8 cellular contexts compared by ENCODE assay signal in genomic region chr17:50269477-50270429, GRCh38. TPM values are rescaled to one million over a fixed set of nuclear protein-coding genes. Genes with fewer than 3 reads are reported as not detected.
A peak's percentile ranks its signal among the peaks of the same experiment; 100 is the strongest.
DNase-seq lines count a peak whose midpoint lies in the region; ATAC-seq, FAIRE-seq and TF ChIP-seq lines count a peak whose summit lies in the region.

No MANE protein-coding gene starts in this region.

- H3K4me3 Mint-ChIP-seq in WTC11, result no peak overlapping the region
- H3K4me3 Mint-ChIP-seq in chondrocyte (ENCODE audit: unreplicated experiment), result peak overlapping the region; percentile 53

- CTCF ChIA-PET in WTC11 (lab: Charles Lee) (interaction anchor here (0.6 to 11.9 kb wide), 11 partner anchors 10 to 176 kb away, joined by 3 to 514 read pairs (median 4); partner anchors contain the start of genes COL1A1 and SGCA), HepG2 (lab: Yijun Ruan, JAX; ENCODE audit: low intra/inter-chr PET ratio, low total read pairs) (interaction anchor here (1.2 to 10.8 kb wide), 3 partner anchors 27 to 101 kb away, joined by 7 to 301 read pairs (median 11); partner anchors contain the start of gene COL1A1)

- in situ Hi-C loops in HepG2 (cut with HindIII; ENCODE audit: extremely low pct_ligation_motif_present, low pct_unique_long_range_greater_than_20kb), result loop anchor here (5.0 kb wide), 1 partner anchor 62 kb away; no protein-coding TSS in a partner anchor

- H3K79me2 ChIP-seq in HepG2 (ENCODE audit: insufficient read depth, low read length), result no peaks in the 10 kb centered on the region

- H3K9me3 ChIP-seq in HepG2 (ENCODE audit: low read length), result no peaks in the 10 kb centered on the region

- no TSS peak for BruUV-seq in HepG2 (replicated peaks; lab: Mats Ljungman, UMichigan)

- TF ChIP-seq POLR2A in HepG2 (IDR thresholded peaks at IDR 0.05; ENCODE audit: insufficient read depth in 1 of 2, low read depth in 2 of 2, low read length in 2 of 2), result no peak

- intact Hi-C loops in HepG2 (cut with micrococcal nuclease; ENCODE audit: unreplicated experiment), result no loop called here

- no peak overlapping the region for H3K9ac ChIP-seq in HepG2 (ENCODE audit: insufficient read depth, low read depth, low read length)

- no peaks in the 10 kb centered on the region for H3K36me3 ChIP-seq in HepG2 (replicated peaks in 1 of 2; ENCODE audit: control insufficient read depth in 1 of 2, insufficient read depth in 2 of 2, low read length in 2 of 2)

- H3K9me3 Mint-ChIP-seq in WTC11, result no peaks in the 10 kb centered on the region
- no peaks in the 10 kb centered on the region for H3K9me3 Mint-ChIP-seq in chondrocyte (ENCODE audit: low read depth)

- POLR2A ChIA-PET in WTC11 (lab: Charles Lee) (no interaction called here), HepG2 (lab: Yijun Ruan, JAX) (no interaction called here)

- FAIRE-seq in HepG2 (lab: Jason Lieb, UNC), result peak; percentile 94

- H3K27me3 Mint-ChIP-seq in WTC11 (ENCODE audit: low read depth) (peaks cover 12% of the 10 kb centered on the region), chondrocyte (ENCODE audit: low read depth) (no peaks in the 10 kb centered on the region)

- peak; percentile 54 for ATAC-seq in WTC11
- ATAC-seq in HepG2, result peak; percentile 77

- H3K4me2 ChIP-seq in HepG2 (ENCODE audit: low read depth, low read length), result no peak overlapping the region

- no peaks in the 10 kb centered on the region for H3K36me3 Mint-ChIP-seq in WTC11
- no peaks in the 10 kb centered on the region for H3K36me3 Mint-ChIP-seq in chondrocyte (ENCODE audit: low read depth)

- DNase-seq in NCI-H1694 (lab: John Stamatoyannopoulos, UW), result peak; percentile 77
- DNase-seq in WTC11 (ENCODE audit: low spot score), result peak; percentile 81
- peak; percentile 92 for DNase-seq in chondrocyte (ENCODE audit: low spot score)
- DNase-seq in HepG2 (ENCODE audit: low spot score), result peak; percentile 61
- DNase-seq in stimulated activated CD4-positive, alpha-beta T cell treated with anti-CD3 and anti-CD28 coated beads, Interleukin-2, amount 100 ng/mL, for 48 hours, result peak; percentile 60 to 65
- no peak for DNase-seq in GDM1 (lab: John Stamatoyannopoulos, UW)

- H3K27ac ChIP-seq in 22Rv1 (no peak overlapping the region), HepG2 (ENCODE audit: extremely low read length, insufficient read depth, low read length) (no peak overlapping the region)

- TF ChIP-seq EP300 in HepG2 (IDR thresholded peaks at IDR 0.05; ENCODE audit: low read depth in 2 of 2, low read length in 2 of 2) (no peak), HepG2 (CRISPR knock-in tag; IDR thresholded peaks at IDR 0.05; ENCODE audit: borderline replicate concordance) (no peak)

- no peak overlapping the region for H2AFZ ChIP-seq in HepG2 (ENCODE audit: low read length)

- H4K20me1 ChIP-seq in HepG2 (ENCODE audit: insufficient read depth, low read length), result no peaks in the 10 kb centered on the region

- H3K4me3 ChIP-seq in GM12875 (ENCODE audit: low read depth, low read length), result no peak overlapping the region
- H3K4me3 ChIP-seq in HepG2 (replicated peaks in 1 of 3; ENCODE audit: insufficient read depth in 1 of 3, low read depth in 2 of 3, low read length in 3 of 3), result no peak overlapping the region

- 32% methylated on average over 15 of the region's 16 CpGs for WGBS in HepG2 (ENCODE audit: low lambda C conversion rate)

- H3K4me1 ChIP-seq in HepG2 (ENCODE audit: insufficient read depth, low read length), result peaks cover 31% of the 10 kb centered on the region

- peaks cover 10 to 73% of the 10 kb centered on the region in 2 experiments; a peak in 4 of 5 replicates for H3K27me3 ChIP-seq in HepG2 (ENCODE audit: control insufficient read depth in 1 of 2, insufficient read depth in 2 of 2, low read length in 2 of 2)

- no peak overlapping the region for H3K27ac Mint-ChIP-seq in WTC11
- peak overlapping the region; percentile 98 for H3K27ac Mint-ChIP-seq in chondrocyte (ENCODE audit: unreplicated experiment)

- TF ChIP-seq RAD21 in HepG2 (CRISPR knock-in tag; IDR thresholded peaks at IDR 0.05), result peak; percentile 77

- H3K4me1 Mint-ChIP-seq in WTC11 (peaks cover 38% of the 10 kb centered on the region), chondrocyte (ENCODE audit: low read depth) (peaks cover 91% of the 10 kb centered on the region)

- TF ChIP-seq CTCF in 22Rv1 (IDR thresholded peaks at IDR 0.05) (peak; percentile 81), GM12875 (IDR thresholded peaks at IDR 0.05; ENCODE audit: borderline replicate concordance, insufficient read depth, low read depth, low read length) (peak; percentile 81), WTC11 (IDR thresholded peaks at IDR 0.05) (peak; percentile 61), chondrocyte (IDR thresholded peaks at IDR 0.05) (peak; percentile 95), HepG2 (CRISPR knock-in tag; IDR thresholded peaks at IDR 0.05) (peak; percentile 76)

TF ChIP-seq in WTC11, 78 proteins besides CTCF, POLR2A, EP300 and RAD21 (continues in another document):
- no peak for TF ChIP-seq CREB1 (CRISPR knock-in tag; IDR thresholded peaks at IDR 0.05)
- TF ChIP-seq ZNF396 (CRISPR knock-in tag; IDR thresholded peaks at IDR 0.05; ENCODE audit: borderline replicate concordance), result no peak

TF ChIP-seq in HepG2, 621 proteins besides CTCF, POLR2A, EP300 and RAD21 (continues in another document):
- TF ChIP-seq REPIN1 (CRISPR knock-in tag; IDR thresholded peaks at IDR 0.05; ENCODE audit: borderline replicate concordance, low read depth), result no peak
- 0 out of 2 replicates have a peak, but pooled peaks have one; percentile 33 for TF ChIP-seq ZNF253 (CRISPR knock-in tag; IDR thresholded peaks at IDR 0.05; ENCODE audit: borderline replicate concordance)
- TF ChIP-seq ZNF3 (CRISPR knock-in tag; IDR thresholded peaks at IDR 0.05), result peak; percentile 57; the same call in 1 of the 2 replicates
- TF ChIP-seq, protein P1, sequence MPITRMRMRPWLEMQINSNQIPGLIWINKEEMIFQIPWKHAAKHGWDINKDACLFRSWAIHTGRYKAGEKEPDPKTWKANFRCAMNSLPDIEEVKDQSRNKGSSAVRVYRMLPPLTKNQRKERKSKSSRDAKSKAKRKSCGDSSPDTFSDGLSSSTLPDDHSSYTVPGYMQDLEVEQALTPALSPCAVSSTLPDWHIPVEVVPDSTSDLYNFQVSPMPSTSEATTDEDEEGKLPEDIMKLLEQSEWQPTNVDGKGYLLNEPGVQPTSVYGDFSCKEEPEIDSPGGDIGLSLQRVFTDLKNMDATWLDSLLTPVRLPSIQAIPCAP (CRISPR knock-in tag; IDR thresholded peaks at IDR 0.05; ENCODE audit: low read depth), result no peak
- no peak for TF ChIP-seq ZNF431 (CRISPR knock-in tag; IDR thresholded peaks at IDR 0.05; ENCODE audit: borderline replicate concordance, low read depth)
- peak; percentile 33; the same call in 1 of the 2 replicates for TF ChIP-seq FOSL2 (CRISPR knock-in tag; IDR thresholded peaks at IDR 0.05)
- no peak for TF ChIP-seq ZNF598 (CRISPR knock-in tag; IDR thresholded peaks at IDR 0.05; ENCODE audit: borderline replicate concordance)
- TF ChIP-seq GTF2F1 (IDR thresholded peaks at IDR 0.05; ENCODE audit: low read length), result no peak
- peak in 1 of 2 experiments; percentile 30; a peak in 1 of 4 replicates for TF ChIP-seq HMGXB4 (CRISPR knock-in tag; IDR thresholded peaks at IDR 0.05; ENCODE audit: borderline replicate concordance in 1 of 2, low read depth in 1 of 2)

RNA-seq across cellular contexts. Expression of gene TMEM92, which starts 4.5 kb away (rescaled TPM):
- total RNA-seq in WTC11 (2021) (9.8 to 10.4 TPM (median 10.3 TPM) in 3 replicates), chondrocyte (1.6 to 1.7 TPM (median 1.7 TPM) in 3 replicates), HepG2 (2016; rRNA removed; fragmentation: Illumina TruSeq; extraction: Trizol) (not detected in 2 replicates)
- total RNA-seq in HepG2 (2016; cell fraction: cytosol; rRNA removed; fragmentation: Illumina TruSeq; extraction: Trizol; ENCODE audit: low read depth), result not detected in 2 replicates
- total RNA-seq in HepG2 (2016; cell fraction: insoluble cytoplasmic fraction; rRNA removed; fragmentation: Illumina TruSeq; extraction: Trizol), result not detected in 2 replicates
- 0.14 TPM in 1 of 2 replicates, not detected in the other for total RNA-seq in HepG2 (2016; cell fraction: membrane; rRNA removed; fragmentation: Illumina TruSeq; extraction: Trizol)
- total RNA-seq in HepG2 (2016; cell fraction: nucleus; rRNA removed; fragmentation: Illumina TruSeq; extraction: Trizol), result not detected in 2 replicates
- 0.07 and 0.10 TPM in 2 replicates for polyA plus RNA-seq in HepG2 (2011; rRNA removed)
- 0.25 and 0.47 TPM in 2 replicates for polyA plus RNA-seq in HepG2 (2011; cell fraction: cytosol; rRNA removed)
- 0.07 and 0.08 TPM in 2 replicates for polyA plus RNA-seq in HepG2 (2011; cell fraction: nucleus; rRNA removed)
- polyA plus RNA-seq in HepG2 (2012), result 0.11 and 0.31 TPM in 2 replicates
- 0.05 and 0.06 TPM in 2 replicates for polyA plus RNA-seq in HepG2 (2016; cell fraction: cytosol; fragmentation: Illumina TruSeq; extraction: Trizol; ENCODE audit: low read depth)
- not detected in 2 replicates for polyA plus RNA-seq in HepG2 (2016; cell fraction: insoluble cytoplasmic fraction; fragmentation: Illumina TruSeq; extraction: Trizol; ENCODE audit: low read depth)
- 0.23 TPM in 1 of 2 replicates, not detected in the other for polyA plus RNA-seq in HepG2 (2016; cell fraction: membrane; fragmentation: Illumina TruSeq; extraction: Trizol; ENCODE audit: low read depth)
- polyA plus RNA-seq in HepG2 (2016; cell fraction: nucleus; fragmentation: Illumina TruSeq; extraction: Trizol; ENCODE audit: insufficient read depth, low read depth), result not detected in 2 replicates
- 0.32 and 15.1 TPM in 2 replicates for polyA minus RNA-seq in HepG2 (2011; rRNA and poly(A)+ RNA removed; ENCODE audit: low replicate concordance)
- not detected in 2 replicates for polyA minus RNA-seq in HepG2 (2011; cell fraction: cytosol; rRNA and poly(A)+ RNA removed)
- not detected in 2 replicates for polyA minus RNA-seq in HepG2 (2011; cell fraction: nucleus; rRNA and poly(A)+ RNA removed)
